1 cellular context compared by ENCODE assay signal in the genomic region with DNA sequence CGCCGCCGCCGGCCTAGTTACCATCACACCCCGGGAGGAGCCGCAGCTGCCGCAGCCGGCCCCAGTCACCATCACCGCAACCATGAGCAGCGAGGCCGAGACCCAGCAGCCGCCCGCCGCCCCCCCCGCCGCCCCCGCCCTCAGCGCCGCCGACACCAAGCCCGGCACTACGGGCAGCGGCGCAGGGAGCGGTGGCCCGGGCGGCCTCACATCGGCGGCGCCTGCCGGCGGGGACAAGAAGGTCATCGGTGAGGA.
TF ChIP-seq lines count a peak whose summit lies in the region.

No MANE protein-coding gene starts in this region.

TF ChIP-seq in HepG2, 621 proteins besides CTCF, POLR2A, EP300 and RAD21:
- TF ChIP-seq, protein P1, sequence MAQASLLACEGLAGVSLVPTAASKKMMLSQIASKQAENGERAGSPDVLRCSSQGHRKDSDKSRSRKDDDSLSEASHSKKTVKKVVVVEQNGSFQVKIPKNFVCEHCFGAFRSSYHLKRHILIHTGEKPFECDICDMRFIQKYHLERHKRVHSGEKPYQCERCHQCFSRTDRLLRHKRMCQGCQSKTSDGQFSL (CRISPR knock-in tag; IDR thresholded peaks at IDR 0.05), result 0 out of 2 replicates have a peak, but pooled peaks have one; percentile 47
TF ChIP-seq in HepG2: peak in this region for 1; not testable (repeated sequence) for 620.
